ENCODE assay signal across 3 cellular contexts in genomic region chr15:76555247-76555646, GRCh38.
"Had no signal": no experiment of that assay in that cellular context is flagged by ENCODE, and none has a peak within 500 bp of the region (broad histone marks: within the 10 kb centered on the region; RNA-seq: fewer than 3 reads in every experiment).

No MANE protein-coding gene starts in this region.

- DNase-seq: GDM1, GF-D8 had no signal

- H3K4me3 ChIP-seq: GM12878 had no signal
